Comparison of ENCODE assay signal across 8 cellular contexts in genomic region chr1:1347026-1347595, GRCh38. TPM values are rescaled to one million over a fixed set of nuclear protein-coding genes. Genes with fewer than 3 reads are reported as not detected.
DNase-seq lines count a peak whose midpoint lies in the region; ATAC-seq and TF ChIP-seq lines count a peak whose summit lies in the region.

No MANE protein-coding gene starts in this region.

- peaks cover 14% of the 10 kb centered on the region for H3K79me2 ChIP-seq in GM23338 (replicated peaks; ENCODE audit: insufficient read depth)

- no peak for DNase-seq in GM23338 (ENCODE audit: low spot score)
- no peak for DNase-seq in activated B cell treated with CpG ODN at 0.5 μM for 24 hours
- no peak for DNase-seq in glutamatergic neuron
- no peak for DNase-seq in gastrocnemius medialis
- no peak for DNase-seq in GF-D8 (lab: John Stamatoyannopoulos, UW)
- DNase-seq in posterior cingulate gyrus: no peak
- DNase-seq in stimulated activated CD4-positive, alpha-beta T cell treated with anti-CD3 and anti-CD28 coated beads, Interleukin-2, amount 100 ng/mL, for 48 hours: no peak
- DNase-seq in H4 (ENCODE audit: low spot score): no peak

- H3K9me2 ChIP-seq in GM23338 (ENCODE audit: insufficient read depth): no peaks in the 10 kb centered on the region

- no peak overlapping the region for H3K27ac ChIP-seq in GM23338 (ENCODE audit: low read depth)
- H3K27ac ChIP-seq in gastrocnemius medialis: peak overlapping the region; percentile 96 to 99 (median 98)

- peaks cover 10% of the 10 kb centered on the region for H3F3A ChIP-seq in GM23338 (replicated peaks; ENCODE audit: low read depth)

- no peaks in the 10 kb centered on the region; the same call in 2 of the 3 replicates for H3K36me3 Mint-ChIP-seq in GM23338 (ENCODE audit: low read depth)
- H3K36me3 Mint-ChIP-seq in activated B cell treated with CpG ODN at 0.5 μM for 24 hours (ENCODE audit: low read depth): no peaks in the 10 kb centered on the region
- no peaks in the 10 kb centered on the region for H3K36me3 Mint-ChIP-seq in glutamatergic neuron (ENCODE audit: unreplicated experiment)

- H4K20me1 ChIP-seq in GM23338 (replicated peaks; ENCODE audit: insufficient read depth): peaks cover 3% of the 10 kb centered on the region

- TF ChIP-seq CTCF in GM23338 (conservative IDR thresholded peaks at IDR 0.05; ENCODE audit: low read depth in 2 of 2): no peak
- no peak for TF ChIP-seq CTCF in activated B cell treated with CpG ODN at 0.5 μM for 24 hours (IDR thresholded peaks at IDR 0.05)
- no peak for TF ChIP-seq CTCF in glutamatergic neuron (IDR thresholded peaks at IDR 0.05; ENCODE audit: partially characterized antibody, unreplicated experiment)
- TF ChIP-seq CTCF in gastrocnemius medialis (IDR thresholded peaks at IDR 0.05 in 4 of 5, conservative IDR thresholded peaks at IDR 0.05 in 1 of 5): no peak

- H3K4me3 ChIP-seq in GM23338: no peak overlapping the region
- peak overlapping the region; percentile 56 to 74 (median 60) for H3K4me3 ChIP-seq in gastrocnemius medialis

- intact Hi-C loops in activated B cell treated with CpG ODN at 0.5 μM for 24 hours (cut with micrococcal nuclease) (no loop called here), gastrocnemius medialis (cut with DNase I; ENCODE audit: low total_unique reads) (loop anchor here (5.0 kb wide), 2 partner anchors 160 to 365 kb away; partner anchors contain the start of gene PERM1), posterior cingulate gyrus (cut with DNase I) (no loop called here)

- no peak overlapping the region for H2AFZ ChIP-seq in GM23338

- no peaks in the 10 kb centered on the region for H3K9me3 Mint-ChIP-seq in GM23338
- H3K9me3 Mint-ChIP-seq in activated B cell treated with CpG ODN at 0.5 μM for 24 hours: no peaks in the 10 kb centered on the region
- H3K9me3 Mint-ChIP-seq in glutamatergic neuron (ENCODE audit: unreplicated experiment): peaks cover under 1% of the 10 kb centered on the region

- ATAC-seq in GM23338 (no peak), activated B cell treated with CpG ODN at 0.5 μM for 24 hours (ENCODE audit: low read depth) (no peak), gastrocnemius medialis (no peak)

- H3K27ac Mint-ChIP-seq in GM23338 (no peak overlapping the region), activated B cell treated with CpG ODN at 0.5 μM for 24 hours (peak overlapping the region; percentile 46), glutamatergic neuron (ENCODE audit: unreplicated experiment) (no peak overlapping the region)

- no peaks in the 10 kb centered on the region for H3K9me3 ChIP-seq in gastrocnemius medialis

- H3K4me2 ChIP-seq in GM23338: peak overlapping the region; percentile 84

- CTCF ChIA-PET in activated B cell treated with CpG ODN at 0.5 μM for 24 hours (lab: Charles Lee): no interaction called here

- peaks cover 6% of the 10 kb centered on the region for H3K27me3 Mint-ChIP-seq in GM23338 (ENCODE audit: insufficient read depth, low read depth, poor library complexity)
- peaks cover 1% of the 10 kb centered on the region for H3K27me3 Mint-ChIP-seq in activated B cell treated with CpG ODN at 0.5 μM for 24 hours
- H3K27me3 Mint-ChIP-seq in glutamatergic neuron (ENCODE audit: unreplicated experiment): peaks cover 8% of the 10 kb centered on the region

- POLR2A ChIA-PET in activated B cell treated with CpG ODN at 0.5 μM for 24 hours (lab: Charles Lee): interaction anchor here (1.2 to 1.4 kb wide), 2 partner anchors 22 to 28 kb away, joined by 3 to 10 read pairs; partner anchors contain the start of genes AURKAIP1, CPTP and INTS11

- H3K4me3 Mint-ChIP-seq in GM23338 (peak overlapping the region; percentile 78), activated B cell treated with CpG ODN at 0.5 μM for 24 hours (peak overlapping the region; percentile 44), glutamatergic neuron (ENCODE audit: unreplicated experiment) (peak overlapping the region; percentile 82)

- no peaks in the 10 kb centered on the region for H3K36me3 ChIP-seq in GM23338 (ENCODE audit: insufficient read depth)
- no peaks in the 10 kb centered on the region for H3K36me3 ChIP-seq in gastrocnemius medialis

- no peaks in the 10 kb centered on the region for H3K27me3 ChIP-seq in GM23338 (ENCODE audit: insufficient read depth)
- H3K27me3 ChIP-seq in gastrocnemius medialis: no peaks in the 10 kb centered on the region

- in situ Hi-C loops in gastrocnemius medialis (cut with MboI; ENCODE audit: low sequenced_read_pairs in 4 of 4): no loop called here

- H3K4me1 ChIP-seq in GM23338 (ENCODE audit: insufficient read depth) (peaks cover 10% of the 10 kb centered on the region; the same call in 1 of the 2 replicates), gastrocnemius medialis (peaks cover 53 to 68% of the 10 kb centered on the region in 2 donors)

- no peak for TF ChIP-seq POLR2A in gastrocnemius medialis (IDR thresholded peaks at IDR 0.05)

- H3K4me1 Mint-ChIP-seq in GM23338: peaks cover 14% of the 10 kb centered on the region
- peaks cover 15% of the 10 kb centered on the region for H3K4me1 Mint-ChIP-seq in activated B cell treated with CpG ODN at 0.5 μM for 24 hours
- peaks cover 10% of the 10 kb centered on the region for H3K4me1 Mint-ChIP-seq in glutamatergic neuron (ENCODE audit: low read depth, unreplicated experiment)

TF ChIP-seq in GM23338, 12 proteins besides CTCF, POLR2A, EP300 and RAD21 (continues in another document):
- no peak for TF ChIP-seq STAT1 (IDR thresholded peaks at IDR 0.05; ENCODE audit: unreplicated experiment)
- TF ChIP-seq EZH2phosphoT487 (IDR thresholded peaks at IDR 0.05; ENCODE audit: unreplicated experiment): no peak
- no peak for TF ChIP-seq NANOG (IDR thresholded peaks at IDR 0.05; ENCODE audit: borderline replicate concordance)

RNA-seq across cellular contexts. Expression of gene DVL1, which starts 2.1 kb away (rescaled TPM):
- total RNA-seq in GM23338 (2014; rRNA removed; shearing (Covaris generic)): 62.7 and 69.7 TPM in 2 replicates
- polyA plus RNA-seq in GM23338 (2016; fragmentation: Nextera tagmentation; extraction: Ambion mirVana): 13.5 and 15.4 TPM in 2 replicates
- total RNA-seq in activated B cell treated with CpG ODN at 0.5 μM for 24 hours (29.3 and 30.7 TPM in 2 replicates), glutamatergic neuron (ENCODE audit: unreplicated experiment) (124 TPM), gastrocnemius medialis (100 to 1,000 TPM; 196 to 311 (median 258) TPM)
- total RNA-seq in H4 (2014; rRNA removed; shearing (Covaris generic)): 11.7 and 33.3 TPM in 2 replicates

RNA-seq across cellular contexts. Expression of gene MXRA8, which starts 11.2 kb away (rescaled TPM):
- total RNA-seq in GM23338 (2014; rRNA removed; shearing (Covaris generic)): 11.7 and 17.2 TPM in 2 replicates
- 7.6 and 9.1 TPM in 2 replicates for polyA plus RNA-seq in GM23338 (2016; fragmentation: Nextera tagmentation; extraction: Ambion mirVana)
- total RNA-seq in activated B cell treated with CpG ODN at 0.5 μM for 24 hours (0.07 and 0.16 TPM in 2 replicates), glutamatergic neuron (ENCODE audit: unreplicated experiment) (7.7 TPM), gastrocnemius medialis (10 to 100 TPM; 13.9 to 41.9 (median 34.2) TPM)
- total RNA-seq in H4 (2014; rRNA removed; shearing (Covaris generic)): 41.2 and 46.0 TPM in 2 replicates

RNA-seq across cellular contexts. Expression of gene TAS1R3, which starts 16.0 kb away (rescaled TPM):
- 0.14 TPM in 1 of 2 replicates, not detected in the other for total RNA-seq in GM23338 (2014; rRNA removed; shearing (Covaris generic))
- polyA plus RNA-seq in GM23338 (2016; fragmentation: Nextera tagmentation; extraction: Ambion mirVana): 0.12 TPM in 1 of 2 replicates, not detected in the other
- total RNA-seq in activated B cell treated with CpG ODN at 0.5 μM for 24 hours (2.5 and 2.7 TPM in 2 replicates), glutamatergic neuron (ENCODE audit: unreplicated experiment) (1.3 TPM), gastrocnemius medialis (under 1 TPM in 2 of 4 donors, not detected in 2; 0.20 to 0.44 TPM)
- not detected in 2 replicates for total RNA-seq in H4 (2014; rRNA removed; shearing (Covaris generic))

RNA-seq across cellular contexts. Expression of gene CPTP, which starts 22.5 kb away (rescaled TPM):
- 12.9 and 13.5 TPM in 2 replicates for total RNA-seq in GM23338 (2014; rRNA removed; shearing (Covaris generic))
- polyA plus RNA-seq in GM23338 (2016; fragmentation: Nextera tagmentation; extraction: Ambion mirVana): 8.1 and 8.2 TPM in 2 replicates
- total RNA-seq in activated B cell treated with CpG ODN at 0.5 μM for 24 hours: 13.8 and 15.3 TPM in 2 replicates
- total RNA-seq in glutamatergic neuron (ENCODE audit: unreplicated experiment): 18.7 TPM
- 10 to 100 TPM; 22.7 to 64.9 (median 34.0) TPM for total RNA-seq in gastrocnemius medialis
- 12.0 and 18.5 TPM in 2 replicates for total RNA-seq in H4 (2014; rRNA removed; shearing (Covaris generic))

RNA-seq across cellular contexts. Expression of gene INTS11, which starts 22.7 kb away (rescaled TPM):
- total RNA-seq in GM23338 (2014; rRNA removed; shearing (Covaris generic)): 140 and 161 TPM in 2 replicates
- polyA plus RNA-seq in GM23338 (2016; fragmentation: Nextera tagmentation; extraction: Ambion mirVana): 102 and 110 TPM in 2 replicates
- total RNA-seq in activated B cell treated with CpG ODN at 0.5 μM for 24 hours (131 and 151 TPM in 2 replicates), glutamatergic neuron (ENCODE audit: unreplicated experiment) (147 TPM), gastrocnemius medialis (10 to 100 TPM; 74.0 to 94.4 (median 84.7) TPM)
- 76.9 and 88.3 TPM in 2 replicates for total RNA-seq in H4 (2014; rRNA removed; shearing (Covaris generic))
